In the genomic region with DNA sequence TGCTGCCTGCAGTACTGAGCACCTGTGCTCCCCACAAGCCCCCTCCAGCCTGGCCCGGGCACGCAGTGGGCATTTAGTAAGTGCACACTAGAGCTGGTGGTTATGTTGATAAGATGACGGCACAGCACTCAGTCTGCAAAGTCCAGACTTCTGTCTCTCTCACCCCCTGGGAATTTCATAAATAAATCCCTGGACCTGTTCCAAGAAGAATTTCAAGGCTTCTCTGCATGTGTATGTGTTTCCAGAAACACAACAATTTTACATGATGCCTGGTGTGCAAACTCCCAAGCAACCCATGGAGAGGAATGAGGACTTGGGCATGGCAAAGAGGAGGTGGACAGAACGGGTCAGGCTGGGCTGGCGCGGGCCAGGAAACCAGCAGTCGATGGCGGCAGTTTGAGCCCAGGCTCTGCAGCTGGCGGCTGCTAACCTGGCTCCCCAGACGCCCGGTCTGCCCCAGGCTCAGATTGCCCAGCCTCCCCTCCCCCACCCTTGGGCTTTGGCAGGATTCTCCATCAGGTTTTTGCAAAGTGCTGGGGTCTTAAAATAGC, we compare ENCODE assay signal across 13 cellular contexts. TPM values are rescaled to one million over a fixed set of nuclear protein-coding genes. Genes with fewer than 3 reads are reported as not detected.
DNase-seq lines count a peak whose midpoint lies in the region; ATAC-seq and TF ChIP-seq lines count a peak whose summit lies in the region.
"Had no signal": no experiment of that assay in that cellular context is flagged by ENCODE, and none has a peak within 500 bp of the region (broad histone marks: within the 10 kb centered on the region; RNA-seq: fewer than 3 reads in every experiment).

No MANE protein-coding gene starts in this region.

- peaks cover 48% of the 10 kb centered on the region for H3K27me3 Mint-ChIP-seq in Calu3 (ENCODE audit: unreplicated experiment)

- DNase-seq in NCI-H524 treated with DMSO at 0.1 percent for 48 hours (lab: John Stamatoyannopoulos, UW), result peak; percentile 16
- DNase-seq in fibroblast of lung (ENCODE audit: low read depth in 2 of 2), result peak in 1 of 2 donors; percentile 74
- DNase-seq in psoas muscle, result no peak
- DNase-seq in Calu3, result no peak
- DNase-seq: foreskin melanocyte; stimulated activated CD4-positive, alpha-beta T cell treated with anti-CD3 and anti-CD28 coated beads, Interleukin-4, amount 100 ng/mL, for 1 hour had no signal

- H3K4me1 ChIP-seq in HEK293 (ENCODE audit: control insufficient read depth, insufficient read depth, low read length), result peaks cover 13% of the 10 kb centered on the region
- H3K4me1 ChIP-seq in fibroblast of lung (ENCODE audit: control insufficient read depth, extremely low read depth, insufficient read depth, low read length), result peaks cover 3% of the 10 kb centered on the region
- peaks cover 9% of the 10 kb centered on the region for H3K4me1 ChIP-seq in psoas muscle

- H4K20me1 ChIP-seq in fibroblast of lung (ENCODE audit: control insufficient read depth, extremely low read depth, insufficient read depth, low read length), result no peaks in the 10 kb centered on the region

- no peaks in the 10 kb centered on the region for H3K36me3 Mint-ChIP-seq in Calu3 (ENCODE audit: insufficient read depth, unreplicated experiment)

- no TSS peak for BruUV-seq in Calu3 (replicated peaks; lab: Mats Ljungman, UMichigan)

- 10 to 15% (median 10%) methylated on average over 11 of the region's 11 CpGs for WGBS in psoas muscle, 3 donors

- no peak overlapping the region for H3K27ac Mint-ChIP-seq in Calu3 (ENCODE audit: unreplicated experiment)

- H3K4me3 Mint-ChIP-seq in Calu3 (ENCODE audit: low read depth, unreplicated experiment), result no peak overlapping the region

- H2AFZ ChIP-seq in fibroblast of lung (ENCODE audit: low read length), result no peak overlapping the region

- H3K79me2 ChIP-seq in fibroblast of lung (ENCODE audit: control insufficient read depth, insufficient read depth, low read length), result no peaks in the 10 kb centered on the region

- CTCF ChIA-PET in HEK293 (lab: Yijun Ruan, JAX), result interaction anchor here (0.6 kb wide), 1 partner anchor 115 kb away, joined by 3 read pairs; no protein-coding TSS in a partner anchor
- CTCF ChIA-PET in Calu3 (lab: Charles Lee), result no interaction called here

- H3K4me3 ChIP-seq in HEK293 (ENCODE audit: low read depth, low read length) (no peak overlapping the region), fibroblast of lung (replicated peaks in 1 of 4; ENCODE audit: control extremely low read depth in 1 of 4, insufficient read depth in 1 of 4, low read depth in 3 of 4, low read length in 4 of 4) (no peak overlapping the region), psoas muscle (peak overlapping the region; percentile 30)
- H3K4me3 ChIP-seq: thoracic aorta had no signal

- intact Hi-C loops in psoas muscle (cut with DNase I), result loop anchor here in 1 of 2 donors (5.0 kb wide), 1 partner anchor 36 kb away; no protein-coding TSS in a partner anchor
- intact Hi-C loops in Calu3 (cut with micrococcal nuclease; ENCODE audit: unreplicated experiment), result no loop called here

- H3K9me3 ChIP-seq in HEK293 (ENCODE audit: control insufficient read depth, insufficient read depth, low read depth, low read length) (no peaks in the 10 kb centered on the region), fibroblast of lung (ENCODE audit: control insufficient read depth, insufficient read depth, low read depth, low read length) (no peaks in the 10 kb centered on the region), psoas muscle (peaks cover 16% of the 10 kb centered on the region)

- H3K4me2 ChIP-seq in fibroblast of lung (ENCODE audit: extremely low read depth, insufficient read depth, low read length), result peak overlapping the region; percentile 20

- H3K36me3 ChIP-seq in HEK293 (ENCODE audit: control insufficient read depth in 2 of 2, insufficient read depth in 1 of 2, low read length in 2 of 2) (no peaks in the 10 kb centered on the region), fibroblast of lung (ENCODE audit: control insufficient read depth, insufficient read depth, low read length) (no peaks in the 10 kb centered on the region), psoas muscle (ENCODE audit: insufficient read depth in 1 of 2, low read depth in 1 of 2) (no peaks in the 10 kb centered on the region)
- H3K36me3 ChIP-seq: thoracic aorta had no signal

- H3K9ac ChIP-seq in fibroblast of lung (ENCODE audit: insufficient read depth, low read length), result no peak overlapping the region

- TF ChIP-seq CTCF in HEK293 (tag by site-specific recombination; IDR thresholded peaks at IDR 0.05) (no peak), fibroblast of lung (conservative IDR thresholded peaks at IDR 0.05 in 1 of 2, IDR thresholded peaks at IDR 0.05 in 1 of 2; ENCODE audit: low read depth in 1 of 2, low read length in 2 of 2) (no peak), psoas muscle (IDR thresholded peaks at IDR 0.05) (no peak), Calu3 (IDR thresholded peaks at IDR 0.05; ENCODE audit: unreplicated experiment) (no peak)

- no peaks in the 10 kb centered on the region for H3K4me1 Mint-ChIP-seq in Calu3 (ENCODE audit: low read depth, unreplicated experiment)

- H3K9me3 Mint-ChIP-seq in Calu3 (ENCODE audit: low read depth, unreplicated experiment), result peaks cover 5% of the 10 kb centered on the region

- ATAC-seq in psoas muscle, result peak in 3 of 4 donors; percentile 47 to 67 (median 60)
- ATAC-seq in HG02852 (IDR thresholded peaks at IDR 0.05; ENCODE audit: unreplicated experiment), result no peak
- ATAC-seq in HG03095 (IDR thresholded peaks at IDR 0.05; ENCODE audit: unreplicated experiment), result no peak
- no peak for ATAC-seq in GM19395 (IDR thresholded peaks at IDR 0.05; ENCODE audit: unreplicated experiment)
- ATAC-seq: Panc1 had no signal

- POLR2A ChIA-PET in HEK293 (lab: Yijun Ruan, JAX), result interaction anchor here (0.5 kb wide), 1 partner anchor 1187 kb away, joined by 5 read pairs; no protein-coding TSS in a partner anchor

- no peaks in the 10 kb centered on the region for H3K27me3 ChIP-seq in fibroblast of lung (ENCODE audit: control insufficient read depth, insufficient read depth, low read length)
- no peaks in the 10 kb centered on the region for H3K27me3 ChIP-seq in psoas muscle (ENCODE audit: insufficient read depth in 3 of 3, low read length in 2 of 3)

- H3K27ac ChIP-seq in HEK293 (ENCODE audit: extremely low read depth, low read depth, low read length) (no peak overlapping the region), fibroblast of lung (ENCODE audit: insufficient read depth, low read length) (no peak overlapping the region), psoas muscle (no peak overlapping the region)
- H3K27ac ChIP-seq: thoracic aorta had no signal

TF ChIP-seq in HEK293, 187 proteins besides CTCF, POLR2A, EP300 and RAD21 (continues in another document):
- peak; percentile 26; the same call in 1 of the 2 replicates for TF ChIP-seq ZNF335 (tag by site-specific recombination; conservative IDR thresholded peaks at IDR 0.05)
- TF ChIP-seq ZBTB8A (tag by site-specific recombination; IDR thresholded peaks at IDR 0.05), result 0 out of 2 replicates have a peak, but pooled peaks have one; percentile 28
- TF ChIP-seq ZNF701 (tag by site-specific recombination; IDR thresholded peaks at IDR 0.05), result no peak
- no peak for TF ChIP-seq ZNF248 (tag by site-specific recombination; IDR thresholded peaks at IDR 0.05)
- 0 out of 2 replicates have a peak, but pooled peaks have one; percentile 15 for TF ChIP-seq ZBTB20 (tag by site-specific recombination; IDR thresholded peaks at IDR 0.05)
- TF ChIP-seq, protein P1, sequence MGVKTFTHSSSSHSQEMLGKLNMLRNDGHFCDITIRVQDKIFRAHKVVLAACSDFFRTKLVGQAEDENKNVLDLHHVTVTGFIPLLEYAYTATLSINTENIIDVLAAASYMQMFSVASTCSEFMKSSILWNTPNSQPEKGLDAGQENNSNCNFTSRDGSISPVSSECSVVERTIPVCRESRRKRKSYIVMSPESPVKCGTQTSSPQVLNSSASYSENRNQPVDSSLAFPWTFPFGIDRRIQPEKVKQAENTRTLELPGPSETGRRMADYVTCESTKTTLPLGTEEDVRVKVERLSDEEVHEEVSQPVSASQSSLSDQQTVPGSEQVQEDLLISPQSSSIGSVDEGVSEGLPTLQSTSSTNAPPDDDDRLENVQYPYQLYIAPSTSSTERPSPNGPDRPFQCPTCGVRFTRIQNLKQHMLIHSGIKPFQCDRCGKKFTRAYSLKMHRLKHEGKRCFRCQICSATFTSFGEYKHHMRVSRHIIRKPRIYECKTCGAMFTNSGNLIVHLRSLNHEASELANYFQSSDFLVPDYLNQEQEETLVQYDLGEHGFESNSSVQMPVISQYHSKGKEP (tag by site-specific recombination; IDR thresholded peaks at IDR 0.05), result 0 out of 2 replicates have a peak, but pooled peaks have one; percentile 17
- no peak for TF ChIP-seq ZNF155 (tag by site-specific recombination; IDR thresholded peaks at IDR 0.05)
- TF ChIP-seq ZIC2 (tag by site-specific recombination; IDR thresholded peaks at IDR 0.05), result peak; percentile 61
- no peak for TF ChIP-seq ZNF558 (tag by site-specific recombination; IDR thresholded peaks at IDR 0.05)
- no peak for TF ChIP-seq SP2 (tag by site-specific recombination; IDR thresholded peaks at IDR 0.05)
- TF ChIP-seq ZFP3 (tag by site-specific recombination; IDR thresholded peaks at IDR 0.05; ENCODE audit: low read depth), result no peak
- TF ChIP-seq ZNF366 (tag by site-specific recombination; conservative IDR thresholded peaks at IDR 0.05), result no peak
- TF ChIP-seq ZNF785 (tag by site-specific recombination; IDR thresholded peaks at IDR 0.05), result no peak

RNA-seq across cellular contexts. Expression of a gene that starts 10.4 kb away (rescaled TPM):
- total RNA-seq in fibroblast of lung (11.3 and 12.4 TPM in 2 replicates), psoas muscle (10 to 100 TPM; 10.5 to 16.6 (median 14.0) TPM), Calu3 (2022) (16.3 and 17.3 TPM in 2 replicates)
- polyA plus RNA-seq in fibroblast of lung (13.0 and 13.6 TPM in 2 replicates), psoas muscle (10 to 100 TPM in 1 of 3 donors, 1 to 10 TPM in 2; 5.8 to 14.9 (median 6.0) TPM)
- polyA plus RNA-seq in fibroblast of lung (2012), result 10.5 and 10.6 TPM in 2 replicates
- 14.5 and 30.9 TPM in 2 replicates for polyA minus RNA-seq in fibroblast of lung (ENCODE audit: low replicate concordance)

RNA-seq across cellular contexts. Expression of a gene that starts 33.8 kb away (rescaled TPM):
- 20.8 and 36.2 TPM in 2 replicates for total RNA-seq in fibroblast of lung
- 8.9 and 15.0 TPM in 2 replicates for polyA plus RNA-seq in fibroblast of lung
- polyA plus RNA-seq in fibroblast of lung (2012), result 19.2 and 34.5 TPM in 2 replicates
- polyA minus RNA-seq in fibroblast of lung (ENCODE audit: low replicate concordance), result 27.3 and 35.7 TPM in 2 replicates
- total RNA-seq in psoas muscle, result 10 to 100 TPM; 24.1 to 40.8 (median 25.8) TPM
- polyA plus RNA-seq in psoas muscle, result 10 to 100 TPM; 10.8 to 22.8 (median 13.9) TPM
- 0.44 TPM in 1 of 2 replicates, not detected in the other for total RNA-seq in Calu3 (2022)

RNA-seq across cellular contexts. Expression of a gene that starts 53.2 kb away (rescaled TPM):
- total RNA-seq in fibroblast of lung (under 0.01 TPM in 1 of 2 replicates, not detected in the other), psoas muscle (not detected), Calu3 (2022) (not detected in 2 replicates)
- polyA plus RNA-seq in fibroblast of lung (0.17 TPM in 1 of 2 replicates, not detected in the other), psoas muscle (under 1 TPM in 1 of 3 donors, not detected in 2; 0.16 TPM)
- polyA plus RNA-seq in fibroblast of lung (2012), result 0.06 TPM in 1 of 2 replicates, not detected in the other
- polyA minus RNA-seq in fibroblast of lung (ENCODE audit: low replicate concordance), result not detected in 2 replicates
- total RNA-seq: myocyte, thoracic aorta had no signal

Comparison
In these comparisons a context has a peak if more than half of its experiments do, and no peak if none do; other contexts are left out.
1. ATAC-seq: peak in psoas muscle (3 of 4); none in HG02852 (single experiment), HG03095 (single experiment) and GM19395 (single experiment).
2. RNA of a gene that starts 33.8 kb away (total RNA-seq): 20.8 to 36.2 TPM in fibroblast of lung and 24.1 to 40.8 TPM in psoas muscle; 0.44 TPM in Calu3; every median in the first group is over 10 times any median in the second.